ENCODE assay signal across 9 cellular contexts in genomic region chr6:89984926-89985743, GRCh38.
DNase-seq lines count a peak whose midpoint lies in the region; ATAC-seq and TF ChIP-seq lines count a peak whose summit lies in the region.
"Had no signal": no experiment of that assay in that cellular context is flagged by ENCODE, and none has a peak within 500 bp of the region (broad histone marks: within the 10 kb centered on the region; RNA-seq: fewer than 3 reads in every experiment).

No MANE protein-coding gene starts in this region.

- H3K4me3 ChIP-seq in SK-N-SH (ENCODE audit: low read depth in 2 of 2, low read length in 1 of 2) (no peak overlapping the region), esophagus muscularis mucosa (no peak overlapping the region)

- intact Hi-C loops in Right ventricle myocardium inferior (cut with DNase I) (no loop called here), esophagus muscularis mucosa (cut with DNase I) (no loop called here)

- TF ChIP-seq RAD21 in SK-N-SH (IDR thresholded peaks at IDR 0.05; ENCODE audit: low read length) = peak; percentile 25; the same call in 1 of the 2 replicates

- H3K9me3 ChIP-seq in SK-N-SH (no peaks in the 10 kb centered on the region), esophagus muscularis mucosa (no peaks in the 10 kb centered on the region)
- H3K9me3 ChIP-seq: neutrophil had no signal

- WGBS in SK-N-SH (ENCODE audit: low lambda C conversion rate) = 34% methylated on average over 9 of the region's 12 CpGs
- 67% methylated on average over 9 of the region's 12 CpGs for WGBS in esophagus muscularis mucosa

- no peak for TF ChIP-seq CTCF in SK-N-SH (IDR thresholded peaks at IDR 0.05)
- TF ChIP-seq CTCF in esophagus muscularis mucosa (IDR thresholded peaks at IDR 0.05) = no peak

- CTCF ChIA-PET in SK-N-SH (lab: Yijun Ruan, JAX) = interaction anchor here (0.9 to 2.7 kb wide), 6 partner anchors 16 to 494 kb away, joined by 3 to 8 read pairs (median 5); partner anchors contain the start of gene BACH2

- H3K27me3 ChIP-seq in SK-N-SH (ENCODE audit: insufficient read depth) = no peaks in the 10 kb centered on the region
- H3K27me3 ChIP-seq in esophagus muscularis mucosa = no peaks in the 10 kb centered on the region
- H3K27me3 ChIP-seq: neutrophil had no signal

- no peak for TF ChIP-seq POLR2A in esophagus muscularis mucosa (IDR thresholded peaks at IDR 0.05; ENCODE audit: low read depth)

- peaks cover 28 to 40% of the 10 kb centered on the region in 2 experiments for H3K4me1 ChIP-seq in SK-N-SH (ENCODE audit: control insufficient read depth in 1 of 2, insufficient read depth in 2 of 2, low read depth in 1 of 2, low read length in 1 of 2)
- peaks cover 21 to 34% (median 30%) of the 10 kb centered on the region in 4 donors for H3K4me1 ChIP-seq in esophagus muscularis mucosa

- peaks cover 28% of the 10 kb centered on the region for H3F3A ChIP-seq in SK-N-SH (replicated peaks; ENCODE audit: insufficient read depth)

- POLR2A ChIA-PET in SK-N-SH (lab: Yijun Ruan, JAX) = interaction anchor here (0.7 to 2.6 kb wide), 11 partner anchors 8 to 311 kb away, joined by 3 to 30 read pairs (median 5); partner anchors contain the start of gene BACH2

- no peaks in the 10 kb centered on the region for H3K79me2 ChIP-seq in SK-N-SH (ENCODE audit: insufficient read depth)

- H3K9ac ChIP-seq in SK-N-SH = peak overlapping the region; percentile 60; the same call in 1 of the 2 replicates

- H3K27ac ChIP-seq in SK-N-SH (ENCODE audit: low read depth in 2 of 2, low read length in 1 of 2) (peak overlapping the region; percentile 91 to 99), esophagus muscularis mucosa (replicated peaks in 1 of 4) (peak overlapping the region in 2 of 4 donors; percentile 9 to 17)
- H3K27ac ChIP-seq: neutrophil had no signal

- H3K36me3 ChIP-seq in SK-N-SH (replicated peaks in 1 of 2; ENCODE audit: control insufficient read depth in 1 of 2, insufficient read depth in 2 of 2, low read length in 1 of 2) (no peaks in the 10 kb centered on the region), esophagus muscularis mucosa (no peaks in the 10 kb centered on the region)
- H3K36me3 ChIP-seq: neutrophil had no signal

- TF ChIP-seq EP300 in SK-N-SH (IDR thresholded peaks at IDR 0.05; ENCODE audit: borderline replicate concordance in 1 of 2, low read depth in 1 of 2, low read length in 1 of 2) = peak; percentile 37 to 99; a peak in 3 of 4 replicates
- TF ChIP-seq EP300 in esophagus muscularis mucosa (IDR thresholded peaks at IDR 0.05) = no peak

- ATAC-seq in Right ventricle myocardium inferior = peak; percentile 85

- no peaks in the 10 kb centered on the region for H4K20me1 ChIP-seq in SK-N-SH (ENCODE audit: insufficient read depth)

- DNase-seq in EH (ENCODE audit: low read depth) (peak; percentile 91), SK-N-SH (peak; percentile 83), Right ventricle myocardium inferior (ENCODE audit: missing footprints) (peak; percentile 82), pons (ENCODE audit: low spot score) (peak; percentile 92), esophagus muscularis mucosa (ENCODE audit: extremely low spot score) (no peak), ureter (ENCODE audit: low spot score) (no peak), NOMO-1 treated with DMSO at 0.1 percent for 48 hours (lab: John Stamatoyannopoulos, UW; ENCODE audit: unreplicated experiment) (no peak), NCI-H510A (lab: John Stamatoyannopoulos, UW) (no peak)

- no peaks in the 10 kb centered on the region for H3K9me2 ChIP-seq in SK-N-SH

- H3K4me2 ChIP-seq in SK-N-SH = peak overlapping the region; percentile 74

- peak overlapping the region; percentile 79 for H2AFZ ChIP-seq in SK-N-SH (ENCODE audit: low read depth)

TF ChIP-seq in SK-N-SH, 30 proteins besides CTCF, POLR2A, EP300 and RAD21 (continues in another document):
- no peak for TF ChIP-seq TAF1 (IDR thresholded peaks at IDR 0.05; ENCODE audit: borderline replicate concordance, low read depth, low read length)
- TF ChIP-seq RCOR1 (IDR thresholded peaks at IDR 0.05; ENCODE audit: low read length) = peak; percentile 92
- no peak; the same call in 1 of the 2 replicates for TF ChIP-seq TEAD4 (IDR thresholded peaks at IDR 0.05; ENCODE audit: borderline replicate concordance, insufficient read depth)
- TF ChIP-seq USF1 (IDR thresholded peaks at IDR 0.05; ENCODE audit: borderline replicate concordance, low read depth) = no peak
- TF ChIP-seq YY1 (IDR thresholded peaks at IDR 0.05; ENCODE audit: low read depth) = no peak
- peak; percentile 22; the same call in 1 of the 2 replicates for TF ChIP-seq REST (IDR thresholded peaks at IDR 0.05; ENCODE audit: low read depth, low read length)
- TF ChIP-seq GATA2 (CRISPR knock-in tag; IDR thresholded peaks at IDR 0.05) = peak; percentile 77
- no peak for TF ChIP-seq SIN3A (IDR thresholded peaks at IDR 0.05; ENCODE audit: borderline replicate concordance, low read depth, low read length)
- TF ChIP-seq GABPA (IDR thresholded peaks at IDR 0.05; ENCODE audit: low read depth) = no peak
- TF ChIP-seq NFIC (IDR thresholded peaks at IDR 0.05; ENCODE audit: borderline replicate concordance) = peak; percentile 53
- TF ChIP-seq ELF1 (IDR thresholded peaks at IDR 0.05) = no peak
- TF ChIP-seq TCF12 (IDR thresholded peaks at IDR 0.05) = peak; percentile 79; the same call in 1 of the 2 replicates
- no peak for TF ChIP-seq MAX (IDR thresholded peaks at IDR 0.05; ENCODE audit: low read depth)
- TF ChIP-seq RFX5 (IDR thresholded peaks at IDR 0.05; ENCODE audit: low read length) = no peak
- TF ChIP-seq CHD2 (IDR thresholded peaks at IDR 0.05; ENCODE audit: low read length, partially characterized antibody) = peak; percentile 92
- TF ChIP-seq PBX3 (IDR thresholded peaks at IDR 0.05) = peak; percentile 69
- no peak for TF ChIP-seq NRF1 (IDR thresholded peaks at IDR 0.05; ENCODE audit: low read depth, low read length)
- TF ChIP-seq FOXM1 (IDR thresholded peaks at IDR 0.05; ENCODE audit: low read depth) = no peak
- TF ChIP-seq IRF3 (IDR thresholded peaks at IDR 0.05; ENCODE audit: low read depth, low read length) = no peak

Comparison
In these comparisons a context has a peak if more than half of its experiments do, and no peak if none do; other contexts are left out.
1. DNase-seq: peak in EH (single experiment), SK-N-SH (single experiment), Right ventricle myocardium inferior (single experiment) and pons (single experiment); none in esophagus muscularis mucosa (single experiment), ureter (single experiment), NOMO-1 treated with DMSO at 0.1 percent for 48 hours (single experiment) and NCI-H510A (single experiment).